Comparison of ENCODE assay signal across 17 cellular contexts in the genomic region with DNA sequence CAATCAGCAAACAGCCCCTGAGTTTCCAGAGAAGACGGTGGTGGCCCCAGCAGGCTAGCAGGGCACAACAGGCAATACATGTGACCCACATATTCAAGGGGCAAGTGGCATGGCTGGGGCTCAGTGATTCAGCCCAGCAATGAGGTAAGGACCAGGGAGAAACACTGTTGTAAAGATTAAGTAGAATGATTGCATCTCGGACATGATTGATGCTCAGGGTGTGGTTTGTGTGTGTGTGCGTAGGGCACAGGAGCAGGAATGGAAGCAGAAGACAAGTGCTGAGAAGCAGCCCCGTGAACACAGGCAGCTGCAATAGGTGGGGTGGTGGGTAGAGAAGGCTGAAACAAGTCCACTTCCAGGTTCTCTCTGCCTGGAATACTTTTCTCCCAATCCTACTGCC. TPM values are rescaled to one million over a fixed set of nuclear protein-coding genes. Genes with fewer than 3 reads are reported as not detected.
DNase-seq lines count a peak whose midpoint lies in the region; ATAC-seq, FAIRE-seq and TF ChIP-seq lines count a peak whose summit lies in the region.
"Had no signal": no experiment of that assay in that cellular context is flagged by ENCODE, and none has a peak within 500 bp of the region (broad histone marks: within the 10 kb centered on the region; RNA-seq: fewer than 3 reads in every experiment).

No MANE protein-coding gene starts in this region.

- H3K27me3 ChIP-seq in BLaER1 (no peaks in the 10 kb centered on the region), DOHH2 (ENCODE audit: control insufficient read depth, low read length) (no peaks in the 10 kb centered on the region)
- H3K27me3 ChIP-seq: BE2C had no signal

- H3K9ac ChIP-seq in BLaER1: no peak overlapping the region

- no peak for FAIRE-seq in HTR-8/SVneo (lab: Jason Lieb, UNC)
- FAIRE-seq: TTC549 had no signal

- POLR2A ChIA-PET in activated CD8-positive, alpha-beta T cell treated with anti-CD3 and anti-CD28 coated beads for 36 hours (lab: Charles Lee): interaction anchor here (0.7 to 7.7 kb wide), 3 partner anchors 10 to 122 kb away, joined by 3 to 40 read pairs (median 3); a partner anchor contains a TSS

- no peak for ATAC-seq in activated CD8-positive, alpha-beta T cell treated with anti-CD3 and anti-CD28 coated beads for 36 hours
- no peak for ATAC-seq in GM19351 (IDR thresholded peaks at IDR 0.05; ENCODE audit: unreplicated experiment)
- ATAC-seq: psoas muscle had no signal

- H3K4me3 ChIP-seq in BLaER1 (no peak overlapping the region), DOHH2 (ENCODE audit: low read length) (peak overlapping the region; percentile 48)
- H3K4me3 ChIP-seq: cardiac muscle cell, psoas muscle had no signal

- no peaks in the 10 kb centered on the region for H3K9me2 ChIP-seq in DOHH2 (replicated peaks; ENCODE audit: control insufficient read depth, low read length)

- intact Hi-C loops in activated CD8-positive, alpha-beta T cell treated with anti-CD3 and anti-CD28 coated beads for 36 hours (cut with micrococcal nuclease): loop anchor here (2.0 kb wide), 1 partner anchor 37 kb away; a partner anchor contains a TSS

- peak overlapping the region; percentile 90; the same call in 1 of the 2 replicates for H3K27ac ChIP-seq in BLaER1
- H3K27ac ChIP-seq in DOHH2 (ENCODE audit: low read depth, low read length): peak overlapping the region; percentile 89
- H3K27ac ChIP-seq: cardiac muscle cell, psoas muscle had no signal

- peaks cover 2% of the 10 kb centered on the region for H3K9me3 Mint-ChIP-seq in activated CD8-positive, alpha-beta T cell treated with anti-CD3 and anti-CD28 coated beads for 36 hours

- in situ Hi-C loops in KBM-7 (cut with MboI; ENCODE audit: low pct_unique_long_range_greater_than_20kb, low sequenced_read_pairs): no loop called here

- H3F3A ChIP-seq in DOHH2 (ENCODE audit: control insufficient read depth, insufficient read depth): peaks cover 48% of the 10 kb centered on the region

- peaks cover 65% of the 10 kb centered on the region for H3K4me1 ChIP-seq in BLaER1
- peaks cover 88% of the 10 kb centered on the region for H3K4me1 ChIP-seq in DOHH2 (ENCODE audit: control insufficient read depth, low read length)
- H3K4me1 ChIP-seq: BE2C had no signal

- TF ChIP-seq CTCF in DOHH2 (IDR thresholded peaks at IDR 0.05; ENCODE audit: low read depth, low read length, poor library complexity, severe bottlenecking): no peak
- no peak for TF ChIP-seq CTCF in activated CD8-positive, alpha-beta T cell treated with anti-CD3 and anti-CD28 coated beads for 36 hours (IDR thresholded peaks at IDR 0.05)

- no peak overlapping the region for H3K4me3 Mint-ChIP-seq in activated CD8-positive, alpha-beta T cell treated with anti-CD3 and anti-CD28 coated beads for 36 hours

- H3K36me3 ChIP-seq in BLaER1 (peaks cover 61% of the 10 kb centered on the region), DOHH2 (ENCODE audit: control insufficient read depth, low read length) (peaks cover 80% of the 10 kb centered on the region)
- H3K36me3 ChIP-seq: BE2C, cardiac muscle cell had no signal

- H3K27me3 Mint-ChIP-seq in activated CD8-positive, alpha-beta T cell treated with anti-CD3 and anti-CD28 coated beads for 36 hours: no peaks in the 10 kb centered on the region

- H3K79me2 ChIP-seq in DOHH2 (ENCODE audit: control insufficient read depth, low read length): peaks cover 87% of the 10 kb centered on the region

- H3K4me1 Mint-ChIP-seq in activated CD8-positive, alpha-beta T cell treated with anti-CD3 and anti-CD28 coated beads for 36 hours (ENCODE audit: low read depth): peaks cover 64% of the 10 kb centered on the region

- H3K9me3 ChIP-seq in BLaER1 (no peaks in the 10 kb centered on the region), DOHH2 (ENCODE audit: control insufficient read depth, insufficient read depth, low read length) (no peaks in the 10 kb centered on the region)
- H3K9me3 ChIP-seq: BE2C, psoas muscle had no signal

- CTCF ChIA-PET in activated CD8-positive, alpha-beta T cell treated with anti-CD3 and anti-CD28 coated beads for 36 hours (lab: Charles Lee): interaction anchor here (1.7 kb wide), 1 partner anchor 250 kb away, joined by 3 read pairs; no protein-coding TSS in a partner anchor

- peak overlapping the region; percentile 16 for H3K27ac Mint-ChIP-seq in activated CD8-positive, alpha-beta T cell treated with anti-CD3 and anti-CD28 coated beads for 36 hours

- H3K36me3 Mint-ChIP-seq in activated CD8-positive, alpha-beta T cell treated with anti-CD3 and anti-CD28 coated beads for 36 hours (ENCODE audit: low read depth): peaks cover 35% of the 10 kb centered on the region

- no peak for DNase-seq in activated CD8-positive, alpha-beta T cell treated with anti-CD3 and anti-CD28 coated beads for 36 hours
- DNase-seq in mesenteric fat pad (ENCODE audit: low spot score) (peak; percentile 49), KBM-7 (no peak), SHP77 treated with DMSO at 0.1 percent for 48 hours (lab: John Stamatoyannopoulos, UW) (no peak), HTR-8/SVneo (ENCODE audit: insufficient read length, low spot score) (no peak)
- DNase-seq: BE2C; DMS79; NCI-H1105; NCI-H2227 treated with DMSO at 0.1 percent for 48 hours; NK-92 treated with Interleukin-12 subunit alpha and Interleukin-12 subunit beta, amount 100 ng/mL, for 24 hours; psoas muscle; stimulated activated CD4-positive, alpha-beta T cell treated with anti-CD3 and anti-CD28 coated beads, Interleukin-12 subunit alpha, Interleukin-12 subunit beta, amount 100 ng/mL, for 4 hours had no signal

- H4K20me1 ChIP-seq in BLaER1 (no peaks in the 10 kb centered on the region), DOHH2 (ENCODE audit: control insufficient read depth, insufficient read depth, low read depth, low read length) (no peaks in the 10 kb centered on the region)

- peak overlapping the region; percentile 76; the same call in 1 of the 2 replicates for H3K4me2 ChIP-seq in BLaER1
- H3K4me2 ChIP-seq in DOHH2 (ENCODE audit: low read length): peak overlapping the region; percentile 63

RNA-seq across cellular contexts. Expression of a gene that starts 37.9 kb away (rescaled TPM):
- total RNA-seq in activated CD8-positive, alpha-beta T cell treated with anti-CD3 and anti-CD28 coated beads for 36 hours: 10 to 100 TPM; 32.4 to 32.6 TPM
- total RNA-seq in mesenteric fat pad: 5.7 TPM
